In genomic region chr17:7561028-7561575, GRCh38 we compare ENCODE assay signal across 8 cellular contexts. TPM values are rescaled to one million over a fixed set of nuclear protein-coding genes. Genes with fewer than 3 reads are reported as not detected.
DNase-seq lines count a peak whose midpoint lies in the region; ATAC-seq and TF ChIP-seq lines count a peak whose summit lies in the region.

No MANE protein-coding gene starts in this region.

- WGBS in adrenal gland, 4 donors = 0 to 5% (median 1%) methylated on average over 22 to 32 of the region's 32 CpGs

- peaks cover 0 to 23% of the 10 kb centered on the region in 2 donors for H3K36me3 ChIP-seq in adrenal gland (replicated peaks in 1 of 2)

- peak overlapping the region; percentile 75 to 97 (median 92) for H3K27ac ChIP-seq in adrenal gland

- H3K4me3 Mint-ChIP-seq in progenitor cell of endocrine pancreas (ENCODE audit: low read depth) = peak overlapping the region; percentile 89

- H3K4me3 ChIP-seq in HFF-Myc (replicated peaks; ENCODE audit: low read depth, low read length) = peak overlapping the region; percentile 89
- peak overlapping the region; percentile 28 to 74 (median 57) for H3K4me3 ChIP-seq in adrenal gland

- intact Hi-C loops in adrenal gland (cut with DNase I) = loop anchor here (2.0 to 10.0 kb wide), 4 partner anchors 44 to 206 kb away; partner anchors contain the start of genes FGF11 (in 1 of the 2), KCTD11 (in 1 of the 2), TMEM102 (in 1 of the 2) and TMEM95 (in 1 of the 2)
- intact Hi-C loops in left cardiac atrium (cut with DNase I) = loop anchor here (2.0 to 10.0 kb wide), 4 partner anchors 49 to 208 kb away; partner anchors contain the start of genes FGF11 (in 2 of the 2), TMEM102 (in 2 of the 2) and KCTD11 (in 1 of the 2)

- no peak for TF ChIP-seq POLR2A in adrenal gland (IDR thresholded peaks at IDR 0.05)

- ATAC-seq in left cardiac atrium = peak; percentile 76 to 83

- DNase-seq in G401 (ENCODE audit: low spot score) = peak; percentile 88
- no peak for DNase-seq in HFF-Myc (ENCODE audit: extremely low read depth, low read depth)
- DNase-seq in NCI-H128 (lab: John Stamatoyannopoulos, UW; ENCODE audit: unreplicated experiment) = peak; percentile 53
- DNase-seq in T-helper 1 cell = peak; percentile 68 to 82 (median 81)
- peak; percentile 90 to 97 (median 95) for DNase-seq in adrenal gland
- DNase-seq in left cardiac atrium = peak; percentile 93
- DNase-seq in progenitor cell of endocrine pancreas (ENCODE audit: low spot score, unreplicated experiment) = peak; percentile 86
- peak; percentile 94 for DNase-seq in ureter (ENCODE audit: low spot score)

- H3K36me3 Mint-ChIP-seq in progenitor cell of endocrine pancreas (ENCODE audit: insufficient read depth) = no peaks in the 10 kb centered on the region

- peak overlapping the region; percentile 96 for H3K27ac Mint-ChIP-seq in progenitor cell of endocrine pancreas

- no peaks in the 10 kb centered on the region for H3K9me3 Mint-ChIP-seq in progenitor cell of endocrine pancreas (ENCODE audit: low read depth)

- H3K27me3 Mint-ChIP-seq in progenitor cell of endocrine pancreas = no peaks in the 10 kb centered on the region

- no peaks in the 10 kb centered on the region for H3K9me3 ChIP-seq in adrenal gland (replicated peaks in 1 of 3)

- TF ChIP-seq CTCF in HFF-Myc (IDR thresholded peaks at IDR 0.05; ENCODE audit: low read depth, low read length, missing control alignments) (peak; percentile 61), adrenal gland (IDR thresholded peaks at IDR 0.05) (peak; percentile 70 to 96 (median 92)), progenitor cell of endocrine pancreas (IDR thresholded peaks at IDR 0.05; ENCODE audit: unreplicated experiment) (peak; percentile 69)

- H3K4me1 ChIP-seq in adrenal gland (replicated peaks in 1 of 2) = peaks cover 35 to 58% of the 10 kb centered on the region in 2 donors

- in situ Hi-C loops in G401 (cut with HindIII; ENCODE audit: low sequenced_read_pairs) = no loop called here

- no peaks in the 10 kb centered on the region for H3K27me3 ChIP-seq in adrenal gland

- H3K4me1 Mint-ChIP-seq in progenitor cell of endocrine pancreas (ENCODE audit: low read depth) = peaks cover 25% of the 10 kb centered on the region

RNA-seq across cellular contexts. Expression of gene SENP3, which starts 0.6 kb away (rescaled TPM):
- total RNA-seq in G401 (2014; rRNA removed; shearing (Covaris generic)) = 157 and 182 TPM in 2 replicates
- 10 to 100 TPM; 28.4 to 55.3 (median 43.9) TPM for total RNA-seq in adrenal gland
- polyA plus RNA-seq in adrenal gland = 10 to 100 TPM; 29.0 to 72.4 (median 38.4) TPM
- total RNA-seq in left cardiac atrium = 10 to 100 TPM; 27.2 to 30.5 TPM
- total RNA-seq in progenitor cell of endocrine pancreas = 58.2 and 62.5 TPM in 2 replicates
- 43.9 TPM for total RNA-seq in ureter

RNA-seq across cellular contexts. Expression of gene TNFSF13, which starts 2.6 kb away (rescaled TPM):
- 1.5 TPM in 1 of 2 replicates, not detected in the other for total RNA-seq in G401 (2014; rRNA removed; shearing (Covaris generic))
- total RNA-seq in adrenal gland (10 to 100 TPM; 25.0 to 75.2 (median 50.0) TPM), left cardiac atrium (10 to 100 TPM; 15.0 to 25.5 TPM), progenitor cell of endocrine pancreas (4.1 and 4.7 TPM in 2 replicates), ureter (23.0 TPM)
- 10 to 100 TPM; 19.4 to 39.1 (median 25.2) TPM for polyA plus RNA-seq in adrenal gland

RNA-seq across cellular contexts. Expression of gene TNFSF12, which starts 12.2 kb away (rescaled TPM):
- not detected in 2 replicates for total RNA-seq in G401 (2014; rRNA removed; shearing (Covaris generic))
- total RNA-seq in adrenal gland (100 to 1,000 TPM in 2 of 8 donors, 10 to 100 TPM in 6; 18.8 to 134 (median 54.7) TPM), left cardiac atrium (10 to 100 TPM; 31.0 to 47.6 TPM), progenitor cell of endocrine pancreas (9.4 and 10.7 TPM in 2 replicates), ureter (30.6 TPM)
- polyA plus RNA-seq in adrenal gland = 10 to 100 TPM; 18.8 to 70.8 (median 65.6) TPM

RNA-seq across cellular contexts. Expression of gene CD68, which starts 18.3 kb away (rescaled TPM):
- total RNA-seq in G401 (2014; rRNA removed; shearing (Covaris generic)) = 119 and 129 TPM in 2 replicates
- total RNA-seq in adrenal gland (100 to 1,000 TPM in 6 of 8 donors, 10 to 100 TPM in 2; 49.0 to 177 (median 160) TPM), left cardiac atrium (10 to 100 TPM; 55.5 to 87.3 TPM), progenitor cell of endocrine pancreas (not detected in 2 replicates), ureter (61.0 TPM)
- 100 to 1,000 TPM in 2 of 3 donors, 10 to 100 TPM in 1; 32.3 to 207 (median 133) TPM for polyA plus RNA-seq in adrenal gland

RNA-seq across cellular contexts. Expression of gene MPDU1, which starts 22.6 kb away (rescaled TPM):
- total RNA-seq in G401 (2014; rRNA removed; shearing (Covaris generic)) = 151 and 157 TPM in 2 replicates
- total RNA-seq in adrenal gland (100 to 1,000 TPM in 5 of 8 donors, 10 to 100 TPM in 3; 65.9 to 267 (median 138) TPM), left cardiac atrium (10 to 100 TPM; 30.5 to 35.0 TPM), progenitor cell of endocrine pancreas (71.4 and 71.9 TPM in 2 replicates), ureter (68.1 TPM)
- polyA plus RNA-seq in adrenal gland = 100 to 1,000 TPM in 1 of 3 donors, 10 to 100 TPM in 2; 70.1 to 200 (median 81.6) TPM

Comparison
In these comparisons a context has a peak if more than half of its experiments do, and no peak if none do; other contexts are left out.
1. RNA of gene TNFSF12, which starts 12.2 kb away (total RNA-seq): 18.8 to 134 TPM in adrenal gland, 31.0 to 47.6 TPM in left cardiac atrium, 30.6 TPM in ureter (single experiment) and 9.4 to 10.7 TPM in progenitor cell of endocrine pancreas; not detected in G401; every median in the first group is over 10 times any median in the second.
2. Peak in every context shown above with its lines, with median percentiles within 50 percentile points of each other: CTCF ChIP-seq.